ENCODE assay signal across 8 cellular contexts in genomic region chr12:29088611-29089219, GRCh38.
DNase-seq lines count a peak whose midpoint lies in the region; ATAC-seq, FAIRE-seq and TF ChIP-seq lines count a peak whose summit lies in the region.
"Had no signal": no experiment of that assay in that cellular context is flagged by ENCODE, and none has a peak within 500 bp of the region (broad histone marks: within the 10 kb centered on the region; RNA-seq: fewer than 3 reads in every experiment).

No MANE protein-coding gene starts in this region.

- no peaks in the 10 kb centered on the region for H3K9me3 ChIP-seq in neutrophil

- TF ChIP-seq CTCF in GM12872 (IDR thresholded peaks at IDR 0.05; ENCODE audit: insufficient read depth, low read depth, low read length) (peak; percentile 38; the same call in 1 of the 3 replicates), bronchial epithelial cell (IDR thresholded peaks at IDR 0.05; ENCODE audit: insufficient read depth, low read length, severe bottlenecking) (no peak), neutrophil (IDR thresholded peaks at IDR 0.05) (peak; percentile 17)

- H3K27ac ChIP-seq in neutrophil: no peak overlapping the region

- H3K4me3 ChIP-seq in bronchial epithelial cell (ENCODE audit: low read depth, low read length) (no peak overlapping the region), neutrophil (ENCODE audit: low read depth in 1 of 2, low read length in 1 of 2) (no peak overlapping the region)

- no peaks in the 10 kb centered on the region for H3K27me3 ChIP-seq in bronchial epithelial cell (ENCODE audit: control insufficient read depth, insufficient read depth, low read length)
- H3K27me3 ChIP-seq in neutrophil: no peaks in the 10 kb centered on the region

- ATAC-seq in GM21576 (IDR thresholded peaks at IDR 0.05; ENCODE audit: unreplicated experiment) (no peak), GM21825 (IDR thresholded peaks at IDR 0.05; ENCODE audit: unreplicated experiment) (no peak)
- ATAC-seq: stimulated activated naive CD8-positive, alpha-beta T cell treated with anti-CD3 and anti-CD28 coated beads, Interleukin-15, amount 100 ng/mL, for 72 hours had no signal

- H3K36me3 ChIP-seq in bronchial epithelial cell (ENCODE audit: control insufficient read depth, insufficient read depth, low read length) (no peaks in the 10 kb centered on the region), neutrophil (no peaks in the 10 kb centered on the region)

- H3K4me1 ChIP-seq in neutrophil (ENCODE audit: control insufficient read depth in 1 of 2, insufficient read depth in 1 of 2, low read depth in 1 of 2, low read length in 1 of 2): no peaks in the 10 kb centered on the region

- no peak for FAIRE-seq in bronchial epithelial cell (lab: Jason Lieb, UNC)

- DNase-seq in NCI-H2029 treated with DMSO at 0.1 percent for 48 hours (lab: John Stamatoyannopoulos, UW) (peak; percentile 10), bronchial epithelial cell (ENCODE audit: low read depth) (peak; percentile 33), NCI-H2081 (lab: John Stamatoyannopoulos, UW) (no peak)
- DNase-seq: stimulated activated naive CD8-positive, alpha-beta T cell treated with anti-CD3 and anti-CD28 coated beads, Interleukin-15, amount 100 ng/mL, for 72 hours had no signal

Comparison
In these comparisons a context has a peak if more than half of its experiments do, and no peak if none do; other contexts are left out.
1. DNase-seq: peak in NCI-H2029 treated with DMSO at 0.1 percent for 48 hours (single experiment) and bronchial epithelial cell (single experiment); none in NCI-H2081 (0 of 2).